In genomic region chr6:89281779-89282246, GRCh38 we compare ENCODE assay signal across 8 cellular contexts. TPM values are rescaled to one million over a fixed set of nuclear protein-coding genes. Genes with fewer than 3 reads are reported as not detected.
DNase-seq lines count a peak whose midpoint lies in the region; ATAC-seq and TF ChIP-seq lines count a peak whose summit lies in the region.

No MANE protein-coding gene starts in this region.

- peak; percentile 21 for TF ChIP-seq CTCF in colonic mucosa (IDR thresholded peaks at IDR 0.05)
- TF ChIP-seq CTCF in neutrophil (IDR thresholded peaks at IDR 0.05): peak; percentile 87

- peak; percentile 59 for DNase-seq in ELR (ENCODE audit: low read depth)
- peak; percentile 38 to 63 for DNase-seq in SJCRH30
- DNase-seq in colonic mucosa: peak; percentile 24
- DNase-seq in NCI-H1105 (lab: John Stamatoyannopoulos, UW): no peak
- no peak for DNase-seq in activated gamma-delta T cell treated with Interleukin-2 at 50 U/mL for 16 hours

- H3K27ac ChIP-seq in SJCRH30: no peak overlapping the region
- H3K27ac ChIP-seq in colonic mucosa: no peak overlapping the region
- no peak overlapping the region for H3K27ac ChIP-seq in neutrophil

- H3K4me1 ChIP-seq in SJCRH30 (no peaks in the 10 kb centered on the region), colonic mucosa (no peaks in the 10 kb centered on the region), neutrophil (ENCODE audit: control insufficient read depth in 1 of 2, insufficient read depth in 1 of 2, low read depth in 1 of 2, low read length in 1 of 2) (peaks cover 0 to 2% of the 10 kb centered on the region in 2 experiments)

- H3K4me3 ChIP-seq in SJCRH30 (no peak overlapping the region), colonic mucosa (no peak overlapping the region), neutrophil (ENCODE audit: low read depth in 1 of 2, low read length in 1 of 2) (no peak overlapping the region)

- ATAC-seq in GM19452 (IDR thresholded peaks at IDR 0.05; ENCODE audit: unreplicated experiment): peak; percentile 97
- ATAC-seq in HG03342 (IDR thresholded peaks at IDR 0.05; ENCODE audit: unreplicated experiment): peak; percentile 99

- no peak overlapping the region for H3K9ac ChIP-seq in colonic mucosa (ENCODE audit: low read depth in 2 of 2, low read length in 2 of 2)

- H3K36me3 ChIP-seq in SJCRH30 (no peaks in the 10 kb centered on the region), colonic mucosa (no peaks in the 10 kb centered on the region), neutrophil (no peaks in the 10 kb centered on the region)

- H3K27me3 ChIP-seq in SJCRH30 (no peaks in the 10 kb centered on the region), colonic mucosa (no peaks in the 10 kb centered on the region), neutrophil (no peaks in the 10 kb centered on the region)

- intact Hi-C loops in colonic mucosa (cut with DNase I): no loop called here

- no peaks in the 10 kb centered on the region for H3K9me3 ChIP-seq in SJCRH30 (replicated peaks)
- no peaks in the 10 kb centered on the region for H3K9me3 ChIP-seq in colonic mucosa
- no peaks in the 10 kb centered on the region for H3K9me3 ChIP-seq in neutrophil

RNA-seq across cellular contexts. Expression of gene GABRR2, which starts 33.3 kb away (rescaled TPM):
- total RNA-seq in SJCRH30 (2014; rRNA removed; shearing (Covaris generic)): 0.32 and 0.33 TPM in 2 replicates
- under 1 TPM; 0.48 to 0.49 TPM for total RNA-seq in colonic mucosa

Comparison
In these comparisons a context has a peak if more than half of its experiments do, and no peak if none do; other contexts are left out.
1. DNase-seq: peak in ELR (single experiment), SJCRH30 (2 of 2) and colonic mucosa (single experiment); none in NCI-H1105 (single experiment) and activated gamma-delta T cell treated with Interleukin-2 at 50 U/mL for 16 hours (single experiment).